ENCODE assay signal across 1 cellular context in the genomic region with DNA sequence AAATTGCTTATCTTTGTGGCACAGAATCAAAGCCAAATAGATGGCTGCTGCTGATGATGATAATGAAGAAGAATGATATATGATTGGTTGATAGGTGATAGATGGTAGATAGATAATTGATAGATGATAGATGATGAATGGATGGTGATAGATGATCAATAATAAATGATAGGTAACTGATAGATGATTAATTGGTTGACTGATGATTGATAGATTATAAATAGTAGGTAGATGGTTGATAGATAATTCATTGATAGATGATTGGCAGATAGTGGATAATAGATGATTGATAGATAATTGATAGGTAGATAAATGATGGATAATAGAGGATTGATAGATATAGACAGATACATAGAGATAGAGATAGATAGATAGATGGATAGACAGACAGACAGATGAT.
TF ChIP-seq lines count a peak whose summit lies in the region.

No MANE protein-coding gene starts in this region.

TF ChIP-seq in K562, 482 proteins besides CTCF, POLR2A, EP300 and RAD21 (continued from another document):
- TF ChIP-seq, protein P1, sequence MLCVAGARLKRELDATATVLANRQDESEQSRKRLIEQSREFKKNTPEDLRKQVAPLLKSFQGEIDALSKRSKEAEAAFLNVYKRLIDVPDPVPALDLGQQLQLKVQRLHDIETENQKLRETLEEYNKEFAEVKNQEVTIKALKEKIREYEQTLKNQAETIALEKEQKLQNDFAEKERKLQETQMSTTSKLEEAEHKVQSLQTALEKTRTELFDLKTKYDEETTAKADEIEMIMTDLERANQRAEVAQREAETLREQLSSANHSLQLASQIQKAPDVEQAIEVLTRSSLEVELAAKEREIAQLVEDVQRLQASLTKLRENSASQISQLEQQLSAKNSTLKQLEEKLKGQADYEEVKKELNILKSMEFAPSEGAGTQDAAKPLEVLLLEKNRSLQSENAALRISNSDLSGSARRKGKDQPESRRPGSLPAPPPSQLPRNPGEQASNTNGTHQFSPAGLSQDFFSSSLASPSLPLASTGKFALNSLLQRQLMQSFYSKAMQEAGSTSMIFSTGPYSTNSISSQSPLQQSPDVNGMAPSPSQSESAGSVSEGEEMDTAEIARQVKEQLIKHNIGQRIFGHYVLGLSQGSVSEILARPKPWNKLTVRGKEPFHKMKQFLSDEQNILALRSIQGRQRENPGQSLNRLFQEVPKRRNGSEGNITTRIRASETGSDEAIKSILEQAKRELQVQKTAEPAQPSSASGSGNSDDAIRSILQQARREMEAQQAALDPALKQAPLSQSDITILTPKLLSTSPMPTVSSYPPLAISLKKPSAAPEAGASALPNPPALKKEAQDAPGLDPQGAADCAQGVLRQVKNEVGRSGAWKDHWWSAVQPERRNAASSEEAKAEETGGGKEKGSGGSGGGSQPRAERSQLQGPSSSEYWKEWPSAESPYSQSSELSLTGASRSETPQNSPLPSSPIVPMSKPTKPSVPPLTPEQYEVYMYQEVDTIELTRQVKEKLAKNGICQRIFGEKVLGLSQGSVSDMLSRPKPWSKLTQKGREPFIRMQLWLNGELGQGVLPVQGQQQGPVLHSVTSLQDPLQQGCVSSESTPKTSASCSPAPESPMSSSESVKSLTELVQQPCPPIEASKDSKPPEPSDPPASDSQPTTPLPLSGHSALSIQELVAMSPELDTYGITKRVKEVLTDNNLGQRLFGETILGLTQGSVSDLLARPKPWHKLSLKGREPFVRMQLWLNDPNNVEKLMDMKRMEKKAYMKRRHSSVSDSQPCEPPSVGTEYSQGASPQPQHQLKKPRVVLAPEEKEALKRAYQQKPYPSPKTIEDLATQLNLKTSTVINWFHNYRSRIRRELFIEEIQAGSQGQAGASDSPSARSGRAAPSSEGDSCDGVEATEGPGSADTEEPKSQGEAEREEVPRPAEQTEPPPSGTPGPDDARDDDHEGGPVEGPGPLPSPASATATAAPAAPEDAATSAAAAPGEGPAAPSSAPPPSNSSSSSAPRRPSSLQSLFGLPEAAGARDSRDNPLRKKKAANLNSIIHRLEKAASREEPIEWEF (CRISPR knock-in tag; IDR thresholded peaks at IDR 0.05) = peak; percentile 95
